1 cellular context compared by ENCODE assay signal in the genomic region with DNA sequence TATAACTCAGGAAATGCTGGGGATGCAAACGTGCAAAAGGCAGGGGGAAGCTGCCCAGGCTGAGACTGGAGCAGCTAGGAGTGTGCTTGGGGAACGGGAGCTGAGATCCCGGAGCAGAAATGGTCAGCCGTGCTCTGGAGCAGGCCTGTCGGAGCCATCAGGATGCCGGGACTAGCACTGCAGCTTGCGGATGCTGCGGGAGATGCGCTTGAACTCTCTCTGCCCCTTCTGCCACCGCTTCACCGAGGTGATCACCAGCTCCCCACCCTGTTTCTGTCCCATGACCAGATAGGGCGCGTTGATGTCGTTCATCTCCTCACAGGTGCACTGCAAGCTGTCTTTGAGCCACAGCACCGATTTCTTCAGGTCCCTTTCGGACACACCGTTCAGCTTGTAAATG.
TF ChIP-seq lines count a peak whose summit lies in the region.

No MANE protein-coding gene starts in this region.

TF ChIP-seq in GM23338, 12 proteins besides CTCF, POLR2A, EP300 and RAD21:
- TF ChIP-seq ZNF331 (CRISPR knock-in tag; IDR thresholded peaks at IDR 0.05; ENCODE audit: low read depth) (no peak), NANOG (IDR thresholded peaks at IDR 0.05; ENCODE audit: borderline replicate concordance) (no peak), JUNB (IDR thresholded peaks at IDR 0.05; ENCODE audit: unreplicated experiment) (no peak), EZH2 (IDR thresholded peaks at IDR 0.05; ENCODE audit: low read depth, unreplicated experiment) (no peak), ZNF114 (CRISPR knock-in tag; IDR thresholded peaks at IDR 0.05) (no peak), STAT1 (IDR thresholded peaks at IDR 0.05; ENCODE audit: unreplicated experiment) (no peak), EZH2phosphoT487 (IDR thresholded peaks at IDR 0.05; ENCODE audit: unreplicated experiment) (no peak), CREB1 (CRISPR knock-in tag; IDR thresholded peaks at IDR 0.05; ENCODE audit: low read depth) (no peak), POLR2AphosphoS5 (IDR thresholded peaks at IDR 0.05; ENCODE audit: low read depth) (no peak; the same call in 1 of the 2 replicates)
- TF ChIP-seq, protein P1, sequence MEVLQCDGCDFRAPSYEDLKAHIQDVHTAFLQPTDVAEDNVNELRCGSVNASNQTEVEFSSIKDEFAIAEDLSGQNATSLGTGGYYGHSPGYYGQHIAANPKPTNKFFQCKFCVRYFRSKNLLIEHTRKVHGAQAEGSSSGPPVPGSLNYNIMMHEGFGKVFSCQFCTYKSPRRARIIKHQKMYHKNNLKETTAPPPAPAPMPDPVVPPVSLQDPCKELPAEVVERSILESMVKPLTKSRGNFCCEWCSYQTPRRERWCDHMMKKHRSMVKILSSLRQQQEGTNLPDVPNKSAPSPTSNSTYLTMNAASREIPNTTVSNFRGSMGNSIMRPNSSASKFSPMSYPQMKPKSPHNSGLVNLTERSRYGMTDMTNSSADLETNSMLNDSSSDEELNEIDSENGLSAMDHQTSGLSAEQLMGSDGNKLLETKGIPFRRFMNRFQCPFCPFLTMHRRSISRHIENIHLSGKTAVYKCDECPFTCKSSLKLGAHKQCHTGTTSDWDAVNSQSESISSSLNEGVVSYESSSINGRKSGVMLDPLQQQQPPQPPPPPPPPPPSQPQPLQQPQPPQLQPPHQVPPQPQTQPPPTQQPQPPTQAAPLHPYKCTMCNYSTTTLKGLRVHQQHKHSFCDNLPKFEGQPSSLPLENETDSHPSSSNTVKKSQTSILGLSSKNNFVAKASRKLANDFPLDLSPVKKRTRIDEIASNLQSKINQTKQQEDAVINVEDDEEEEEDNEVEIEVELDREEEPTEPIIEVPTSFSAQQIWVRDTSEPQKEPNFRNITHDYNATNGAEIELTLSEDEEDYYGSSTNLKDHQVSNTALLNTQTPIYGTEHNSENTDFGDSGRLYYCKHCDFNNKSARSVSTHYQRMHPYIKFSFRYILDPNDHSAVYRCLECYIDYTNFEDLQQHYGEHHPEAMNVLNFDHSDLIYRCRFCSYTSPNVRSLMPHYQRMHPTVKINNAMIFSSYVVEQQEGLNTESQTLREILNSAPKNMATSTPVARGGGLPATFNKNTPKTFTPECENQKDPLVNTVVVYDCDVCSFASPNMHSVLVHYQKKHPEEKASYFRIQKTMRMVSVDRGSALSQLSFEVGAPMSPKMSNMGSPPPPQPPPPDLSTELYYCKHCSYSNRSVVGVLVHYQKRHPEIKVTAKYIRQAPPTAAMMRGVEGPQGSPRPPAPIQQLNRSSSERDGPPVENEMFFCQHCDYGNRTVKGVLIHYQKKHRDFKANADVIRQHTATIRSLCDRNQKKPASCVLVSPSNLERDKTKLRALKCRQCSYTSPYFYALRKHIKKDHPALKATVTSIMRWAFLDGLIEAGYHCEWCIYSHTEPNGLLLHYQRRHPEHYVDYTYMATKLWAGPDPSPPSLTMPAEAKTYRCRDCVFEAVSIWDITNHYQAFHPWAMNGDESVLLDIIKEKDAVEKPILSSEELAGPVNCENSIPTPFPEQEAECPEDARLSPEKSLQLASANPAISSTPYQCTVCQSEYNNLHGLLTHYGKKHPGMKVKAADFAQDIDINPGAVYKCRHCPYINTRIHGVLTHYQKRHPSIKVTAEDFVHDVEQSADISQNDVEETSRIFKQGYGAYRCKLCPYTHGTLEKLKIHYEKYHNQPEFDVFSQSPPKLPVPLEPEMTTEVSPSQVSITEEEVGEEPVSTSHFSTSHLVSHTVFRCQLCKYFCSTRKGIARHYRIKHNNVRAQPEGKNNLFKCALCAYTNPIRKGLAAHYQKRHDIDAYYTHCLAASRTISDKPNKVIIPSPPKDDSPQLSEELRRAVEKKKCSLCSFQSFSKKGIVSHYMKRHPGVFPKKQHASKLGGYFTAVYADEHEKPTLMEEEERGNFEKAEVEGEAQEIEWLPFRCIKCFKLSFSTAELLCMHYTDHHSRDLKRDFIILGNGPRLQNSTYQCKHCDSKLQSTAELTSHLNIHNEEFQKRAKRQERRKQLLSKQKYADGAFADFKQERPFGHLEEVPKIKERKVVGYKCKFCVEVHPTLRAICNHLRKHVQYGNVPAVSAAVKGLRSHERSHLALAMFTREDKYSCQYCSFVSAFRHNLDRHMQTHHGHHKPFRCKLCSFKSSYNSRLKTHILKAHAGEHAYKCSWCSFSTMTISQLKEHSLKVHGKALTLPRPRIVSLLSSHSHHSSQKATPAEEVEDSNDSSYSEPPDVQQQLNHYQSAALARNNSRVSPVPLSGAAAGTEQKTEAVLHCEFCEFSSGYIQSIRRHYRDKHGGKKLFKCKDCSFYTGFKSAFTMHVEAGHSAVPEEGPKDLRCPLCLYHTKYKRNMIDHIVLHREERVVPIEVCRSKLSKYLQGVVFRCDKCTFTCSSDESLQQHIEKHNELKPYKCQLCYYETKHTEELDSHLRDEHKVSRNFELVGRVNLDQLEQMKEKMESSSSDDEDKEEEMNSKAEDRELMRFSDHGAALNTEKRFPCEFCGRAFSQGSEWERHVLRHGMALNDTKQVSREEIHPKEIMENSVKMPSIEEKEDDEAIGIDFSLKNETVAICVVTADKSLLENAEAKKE (CRISPR knock-in tag; IDR thresholded peaks at IDR 0.05) = no peak
- TF ChIP-seq, protein P2, sequence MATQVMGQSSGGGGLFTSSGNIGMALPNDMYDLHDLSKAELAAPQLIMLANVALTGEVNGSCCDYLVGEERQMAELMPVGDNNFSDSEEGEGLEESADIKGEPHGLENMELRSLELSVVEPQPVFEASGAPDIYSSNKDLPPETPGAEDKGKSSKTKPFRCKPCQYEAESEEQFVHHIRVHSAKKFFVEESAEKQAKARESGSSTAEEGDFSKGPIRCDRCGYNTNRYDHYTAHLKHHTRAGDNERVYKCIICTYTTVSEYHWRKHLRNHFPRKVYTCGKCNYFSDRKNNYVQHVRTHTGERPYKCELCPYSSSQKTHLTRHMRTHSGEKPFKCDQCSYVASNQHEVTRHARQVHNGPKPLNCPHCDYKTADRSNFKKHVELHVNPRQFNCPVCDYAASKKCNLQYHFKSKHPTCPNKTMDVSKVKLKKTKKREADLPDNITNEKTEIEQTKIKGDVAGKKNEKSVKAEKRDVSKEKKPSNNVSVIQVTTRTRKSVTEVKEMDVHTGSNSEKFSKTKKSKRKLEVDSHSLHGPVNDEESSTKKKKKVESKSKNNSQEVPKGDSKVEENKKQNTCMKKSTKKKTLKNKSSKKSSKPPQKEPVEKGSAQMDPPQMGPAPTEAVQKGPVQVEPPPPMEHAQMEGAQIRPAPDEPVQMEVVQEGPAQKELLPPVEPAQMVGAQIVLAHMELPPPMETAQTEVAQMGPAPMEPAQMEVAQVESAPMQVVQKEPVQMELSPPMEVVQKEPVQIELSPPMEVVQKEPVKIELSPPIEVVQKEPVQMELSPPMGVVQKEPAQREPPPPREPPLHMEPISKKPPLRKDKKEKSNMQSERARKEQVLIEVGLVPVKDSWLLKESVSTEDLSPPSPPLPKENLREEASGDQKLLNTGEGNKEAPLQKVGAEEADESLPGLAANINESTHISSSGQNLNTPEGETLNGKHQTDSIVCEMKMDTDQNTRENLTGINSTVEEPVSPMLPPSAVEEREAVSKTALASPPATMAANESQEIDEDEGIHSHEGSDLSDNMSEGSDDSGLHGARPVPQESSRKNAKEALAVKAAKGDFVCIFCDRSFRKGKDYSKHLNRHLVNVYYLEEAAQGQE (IDR thresholded peaks at IDR 0.05; ENCODE audit: unreplicated experiment) = no peak
- TF ChIP-seq, protein P3, sequence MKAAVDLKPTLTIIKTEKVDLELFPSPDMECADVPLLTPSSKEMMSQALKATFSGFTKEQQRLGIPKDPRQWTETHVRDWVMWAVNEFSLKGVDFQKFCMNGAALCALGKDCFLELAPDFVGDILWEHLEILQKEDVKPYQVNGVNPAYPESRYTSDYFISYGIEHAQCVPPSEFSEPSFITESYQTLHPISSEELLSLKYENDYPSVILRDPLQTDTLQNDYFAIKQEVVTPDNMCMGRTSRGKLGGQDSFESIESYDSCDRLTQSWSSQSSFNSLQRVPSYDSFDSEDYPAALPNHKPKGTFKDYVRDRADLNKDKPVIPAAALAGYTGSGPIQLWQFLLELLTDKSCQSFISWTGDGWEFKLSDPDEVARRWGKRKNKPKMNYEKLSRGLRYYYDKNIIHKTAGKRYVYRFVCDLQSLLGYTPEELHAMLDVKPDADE (IDR thresholded peaks at IDR 0.05) = no peak
